ENCODE assay signal across 18 cellular contexts in the genomic region with DNA sequence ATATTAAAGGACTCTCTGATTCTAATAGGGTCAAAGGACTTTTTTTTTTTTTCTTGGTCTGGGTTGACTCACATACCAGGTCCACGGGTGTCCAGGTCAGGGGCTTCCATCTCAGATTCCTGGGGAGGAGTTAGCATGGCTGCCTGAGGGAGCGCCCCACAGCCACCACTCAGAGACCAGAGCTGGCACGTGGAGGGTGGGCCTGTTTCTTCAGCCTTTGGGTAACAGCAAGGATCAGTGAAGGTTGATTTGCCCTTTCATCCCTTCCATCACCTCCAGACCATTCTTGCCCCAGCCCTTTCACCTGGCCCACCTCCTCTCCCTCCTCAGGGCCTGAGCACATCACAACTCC.
"Had no signal": no experiment of that assay in that cellular context is flagged by ENCODE, and none has a peak within 500 bp of the region (broad histone marks: within the 10 kb centered on the region; RNA-seq: fewer than 3 reads in every experiment).

No MANE protein-coding gene starts in this region.

- H3K4me3 ChIP-seq: left lung, prostate gland, right lobe of liver, SJSA1, suprapubic skin, upper lobe of right lung had no signal

- H3K36me3 ChIP-seq: brain microvascular endothelial cell, prostate gland, right lobe of liver, SJSA1, suprapubic skin, upper lobe of right lung had no signal

- H3K27me3 ChIP-seq: brain microvascular endothelial cell, right lobe of liver, SJSA1, suprapubic skin, upper lobe of right lung had no signal

- H3K9me3 ChIP-seq: left lung, prostate gland, right lobe of liver, SJSA1, suprapubic skin, upper lobe of right lung had no signal

- H3K4me3 Mint-ChIP-seq: activated CD4-positive, alpha-beta T cell treated with anti-CD3 and anti-CD28 coated beads for 36 hours; activated CD8-positive, alpha-beta T cell treated with anti-CD3 and anti-CD28 coated beads, Interleukin-2, amount 10 ng/mL, durations not matched to agents 7 days and 5 days; endodermal cell had no signal

- H3K27me3 Mint-ChIP-seq: activated CD4-positive, alpha-beta T cell treated with anti-CD3 and anti-CD28 coated beads for 36 hours had no signal

- H3K27ac ChIP-seq: brain microvascular endothelial cell, prostate gland, SJSA1, upper lobe of right lung had no signal

- H3K4me1 ChIP-seq: prostate gland had no signal

- H3K9me3 Mint-ChIP-seq: activated T-helper 2 cell treated with anti-CD3 and anti-CD28 coated beads, Interferon-gamma antibody, Interleukin-2, Interleukin-4, amounts not matched to agents 10 μg/mL and 5 μg/mL and 100 μg/mL, durations not matched to agents 14 hours and 24 hours and 36 hours; endodermal cell had no signal

- DNase-seq: activated CD4-positive, alpha-beta T cell treated with anti-CD3 and anti-CD28 coated beads for 36 hours; activated CD8-positive, alpha-beta T cell treated with anti-CD3 and anti-CD28 coated beads, Interleukin-2, amount 10 ng/mL, durations not matched to agents 7 days and 5 days; activated naive CD4-positive, alpha-beta T cell treated with anti-CD3 and anti-CD28 coated beads, Interleukin-2, amount 50 U/mL, for 16 hours; amniotic stem cell; brain microvascular endothelial cell; endodermal cell; glutamatergic neuron; left lung; mesendoderm; right lobe of liver; stimulated activated naive CD4-positive, alpha-beta T cell treated with Interleukin-2 at 50 U/mL for 16 hours; SW 1271 had no signal

- ATAC-seq: activated CD4-positive, alpha-beta T cell treated with anti-CD3 and anti-CD28 coated beads for 36 hours; activated CD8-positive, alpha-beta T cell treated with anti-CD3 and anti-CD28 coated beads, Interleukin-2, amount 10 ng/mL, durations not matched to agents 7 days and 5 days; esophagus mucosa; left lung; right lobe of liver; upper lobe of right lung had no signal

- H3K27ac Mint-ChIP-seq: activated CD4-positive, alpha-beta T cell treated with anti-CD3 and anti-CD28 coated beads for 36 hours; activated CD8-positive, alpha-beta T cell treated with anti-CD3 and anti-CD28 coated beads, Interleukin-2, amount 10 ng/mL, durations not matched to agents 7 days and 5 days; activated T-helper 2 cell treated with anti-CD3 and anti-CD28 coated beads, Interferon-gamma antibody, Interleukin-2, Interleukin-4, amounts not matched to agents 10 μg/mL and 5 μg/mL and 100 μg/mL, durations not matched to agents 14 hours and 24 hours and 36 hours; endodermal cell had no signal
